Comparison of ENCODE assay signal across 12 cellular contexts in genomic region chr10:35765039-35765662, GRCh38.
DNase-seq lines count a peak whose midpoint lies in the region; ATAC-seq and TF ChIP-seq lines count a peak whose summit lies in the region.
"Had no signal": no experiment of that assay in that cellular context is flagged by ENCODE, and none has a peak within 500 bp of the region (broad histone marks: within the 10 kb centered on the region; RNA-seq: fewer than 3 reads in every experiment).

No MANE protein-coding gene starts in this region.

- CTCF ChIA-PET in Panc1 (lab: Charles Lee) = no interaction called here

- H3K4me1 Mint-ChIP-seq in glutamatergic neuron (ENCODE audit: low read depth, unreplicated experiment) = peaks cover 2% of the 10 kb centered on the region

- H3K9me2 ChIP-seq in Karpas-422 (replicated peaks; ENCODE audit: insufficient read depth, low read length) = no peaks in the 10 kb centered on the region
- H3K9me2 ChIP-seq: SK-N-SH had no signal

- DNase-seq in AG20443 (ENCODE audit: low spot score) = peak; percentile 25
- DNase-seq in Panc1 (ENCODE audit: low read depth, low spot score) = no peak
- DNase-seq in glutamatergic neuron = peak; percentile 59
- no peak for DNase-seq in Karpas-422
- DNase-seq in WERI-Rb-1 = no peak
- DNase-seq in stimulated activated CD4-positive, alpha-beta T cell treated with anti-CD3 and anti-CD28 coated beads, Interleukin-1b, Interleukin-23, amount 100 ng/mL, for 48 hours = no peak
- no peak for DNase-seq in omental fat pad (ENCODE audit: low spot score)
- DNase-seq: NCI-H1092, NCI-H526 treated with DMSO at 0.1 percent for 48 hours, SK-N-SH had no signal

- no peaks in the 10 kb centered on the region for H3K36me3 Mint-ChIP-seq in glutamatergic neuron (ENCODE audit: unreplicated experiment)

- BruUV-seq in Panc1 (replicated peaks; lab: Mats Ljungman, UMichigan) = no TSS peak

- ATAC-seq in Panc1 (peak; percentile 71), omental fat pad (ENCODE audit: low FRiP score) (no peak)

- H3K9me3 Mint-ChIP-seq in glutamatergic neuron (ENCODE audit: unreplicated experiment) = peaks cover 2% of the 10 kb centered on the region

- H3K4me1 ChIP-seq in Panc1 (ENCODE audit: control insufficient read depth, insufficient read depth, low read length) (no peaks in the 10 kb centered on the region), mucosa of rectum (ENCODE audit: control insufficient read depth in 2 of 2, insufficient read depth in 2 of 2, low read length in 2 of 2) (peaks cover 0 to 11% of the 10 kb centered on the region in 2 donors), Karpas-422 (ENCODE audit: low read length) (no peaks in the 10 kb centered on the region)

- H3K79me2 ChIP-seq in Karpas-422 (ENCODE audit: low read length) = no peaks in the 10 kb centered on the region

- POLR2A ChIA-PET in Panc1 (lab: Charles Lee) = no interaction called here

- peaks cover 2% of the 10 kb centered on the region for H3K27me3 Mint-ChIP-seq in glutamatergic neuron (ENCODE audit: unreplicated experiment)

- H3K4me3 ChIP-seq in Panc1 (ENCODE audit: low read depth in 2 of 2, low read length in 2 of 2) (no peak overlapping the region), mucosa of rectum (ENCODE audit: low read length in 2 of 2) (peak overlapping the region; percentile 41), Karpas-422 (ENCODE audit: low read length) (no peak overlapping the region), WERI-Rb-1 (ENCODE audit: low read depth, low read length) (no peak overlapping the region)
- H3K4me3 ChIP-seq: thoracic aorta had no signal

- no peak overlapping the region for H2AFZ ChIP-seq in Karpas-422 (ENCODE audit: low read length)

- TF ChIP-seq CTCF in Panc1 (IDR thresholded peaks at IDR 0.05) = no peak
- TF ChIP-seq CTCF in glutamatergic neuron (IDR thresholded peaks at IDR 0.05; ENCODE audit: partially characterized antibody, unreplicated experiment) = no peak
- no peak for TF ChIP-seq CTCF in WERI-Rb-1 (IDR thresholded peaks at IDR 0.05; ENCODE audit: low read depth, low read length)
- TF ChIP-seq CTCF in omental fat pad (IDR thresholded peaks at IDR 0.05) = no peak

- H3K9ac ChIP-seq in mucosa of rectum (ENCODE audit: low read depth in 1 of 2, low read length in 2 of 2) = peak overlapping the region in 1 of 2 donors; percentile 61
- H3K9ac ChIP-seq in Karpas-422 (ENCODE audit: low read length) = no peak overlapping the region
- H3K9ac ChIP-seq: SK-N-SH had no signal

- intact Hi-C loops in Panc1 (cut with micrococcal nuclease; ENCODE audit: unreplicated experiment) = no loop called here

- in situ Hi-C loops in Panc1 (cut with HindIII; ENCODE audit: low pct_unique_long_range_greater_than_20kb, low sequenced_read_pairs) = no loop called here

- H3K27ac ChIP-seq in Panc1 (ENCODE audit: low read length) = no peak overlapping the region
- no peak overlapping the region for H3K27ac ChIP-seq in mucosa of rectum (ENCODE audit: low read depth in 2 of 2, low read length in 2 of 2)
- no peak overlapping the region for H3K27ac ChIP-seq in Karpas-422 (ENCODE audit: low read length)
- H3K27ac ChIP-seq in WERI-Rb-1 = no peak overlapping the region
- H3K27ac ChIP-seq: thoracic aorta had no signal

- no peak overlapping the region for H3K27ac Mint-ChIP-seq in glutamatergic neuron (ENCODE audit: unreplicated experiment)

- H3K27me3 ChIP-seq in Panc1 (ENCODE audit: control insufficient read depth, insufficient read depth, low read length) = no peaks in the 10 kb centered on the region
- H3K27me3 ChIP-seq in mucosa of rectum (ENCODE audit: control insufficient read depth in 2 of 2, insufficient read depth in 2 of 2, low read length in 2 of 2) = no peaks in the 10 kb centered on the region
- no peaks in the 10 kb centered on the region for H3K27me3 ChIP-seq in Karpas-422 (ENCODE audit: low read length)
- no peaks in the 10 kb centered on the region for H3K27me3 ChIP-seq in WERI-Rb-1 (ENCODE audit: insufficient read depth, low read depth, severe bottlenecking)

- no peak overlapping the region for H3K4me3 Mint-ChIP-seq in glutamatergic neuron (ENCODE audit: unreplicated experiment)

- H3K4me2 ChIP-seq in Karpas-422 (ENCODE audit: low read depth, low read length, poor library complexity, severe bottlenecking) = no peak overlapping the region
- H3K4me2 ChIP-seq: SK-N-SH had no signal

- H3K36me3 ChIP-seq in Panc1 (ENCODE audit: control insufficient read depth, insufficient read depth, low read length) = no peaks in the 10 kb centered on the region
- no peaks in the 10 kb centered on the region for H3K36me3 ChIP-seq in mucosa of rectum (ENCODE audit: control insufficient read depth in 2 of 2, insufficient read depth in 2 of 2, low read length in 2 of 2)
- no peaks in the 10 kb centered on the region for H3K36me3 ChIP-seq in Karpas-422 (ENCODE audit: insufficient read depth, low read length)
- no peaks in the 10 kb centered on the region for H3K36me3 ChIP-seq in WERI-Rb-1
- H3K36me3 ChIP-seq: thoracic aorta had no signal

- no peaks in the 10 kb centered on the region for H4K20me1 ChIP-seq in Karpas-422 (ENCODE audit: insufficient read depth, low read depth, low read length)

- H3K9me3 ChIP-seq in Panc1 (ENCODE audit: control insufficient read depth, insufficient read depth, low read depth, low read length) (no peaks in the 10 kb centered on the region), mucosa of rectum (ENCODE audit: control insufficient read depth in 2 of 2, low read length in 2 of 2) (no peaks in the 10 kb centered on the region), Karpas-422 (ENCODE audit: low read length) (no peaks in the 10 kb centered on the region), WERI-Rb-1 (ENCODE audit: severe bottlenecking) (no peaks in the 10 kb centered on the region)
- H3K9me3 ChIP-seq: SK-N-SH, thoracic aorta had no signal

Comparison
In these comparisons a context has a peak if more than half of its experiments do, and no peak if none do; other contexts are left out.
1. DNase-seq: peak in AG20443 (single experiment) and glutamatergic neuron (single experiment); none in Panc1 (single experiment), Karpas-422 (single experiment), WERI-Rb-1 (single experiment), stimulated activated CD4-positive, alpha-beta T cell treated with anti-CD3 and anti-CD28 coated beads, Interleukin-1b, Interleukin-23, amount 100 ng/mL, for 48 hours (single experiment) and omental fat pad (single experiment).
2. H3K4me3 ChIP-seq: peak in mucosa of rectum (2 of 2); none in Panc1 (0 of 2), Karpas-422 (single experiment) and WERI-Rb-1 (single experiment).